2 cellular contexts compared by ENCODE assay signal in the genomic region with DNA sequence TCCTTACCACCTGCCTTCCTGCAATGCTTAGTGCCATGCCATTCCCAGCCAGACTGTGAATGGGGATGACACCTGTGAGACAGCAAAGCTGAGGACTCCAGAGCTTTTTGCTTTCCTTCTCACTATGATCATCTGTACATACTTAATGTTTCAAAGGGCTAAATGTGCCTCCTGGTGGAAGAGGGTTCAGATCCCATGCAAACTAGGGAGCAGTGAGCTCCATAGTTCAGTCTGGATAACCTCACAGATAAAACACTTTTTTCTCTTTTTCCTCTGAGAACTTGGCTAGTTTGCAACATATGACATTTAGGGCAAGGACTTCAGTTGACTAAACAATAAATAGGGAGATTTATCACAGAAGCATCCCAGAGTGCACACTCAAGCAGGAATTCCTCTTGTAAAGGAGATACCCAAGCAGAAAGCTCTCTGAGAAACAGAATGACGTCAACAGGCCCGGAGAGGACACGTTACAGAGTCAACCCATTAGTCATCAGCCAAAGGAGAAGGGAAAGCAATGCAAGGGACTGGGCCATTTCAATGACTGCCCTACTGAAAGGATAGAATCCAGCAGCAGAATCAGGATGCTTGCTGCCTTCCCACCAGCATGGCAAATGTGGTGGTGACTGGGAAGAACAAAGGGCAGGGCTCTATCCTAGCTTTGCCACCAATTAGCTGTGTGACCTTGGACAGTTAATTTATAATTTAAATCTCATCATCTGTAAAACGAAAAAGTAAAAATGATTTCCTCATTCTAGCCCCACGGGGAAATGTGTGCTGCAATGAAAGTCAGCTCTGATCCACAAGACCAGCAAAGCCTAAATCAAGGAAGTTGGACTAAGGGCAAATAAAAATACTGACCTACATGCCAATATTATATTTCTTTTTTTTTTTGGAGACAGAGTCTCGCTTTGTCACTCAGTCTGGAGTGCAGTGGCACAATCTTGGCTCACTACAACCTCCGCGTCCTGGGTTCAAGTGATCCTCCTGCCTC.
TF ChIP-seq lines count a peak whose summit lies in the region.

No MANE protein-coding gene starts in this region.

TF ChIP-seq in IMR-90, 13 proteins besides CTCF, POLR2A, EP300 and RAD21 (continued from another document):
- TF ChIP-seq NFE2L2 (IDR thresholded peaks at IDR 0.05; ENCODE audit: low read depth, low read length) (no peak), CEBPB (IDR thresholded peaks at IDR 0.05; ENCODE audit: low read depth, low read length) (0 out of 2 replicates have a peak, but pooled peaks have one; percentile 39), MAZ (IDR thresholded peaks at IDR 0.05; ENCODE audit: borderline replicate concordance, low read depth, low read length) (no peak), MAFK (IDR thresholded peaks at IDR 0.05; ENCODE audit: low read depth, low read length) (peak; percentile 65), FOS (IDR thresholded peaks at IDR 0.05; ENCODE audit: low read depth, low read length) (peak; percentile 93), MXI1 (IDR thresholded peaks at IDR 0.05; ENCODE audit: borderline replicate concordance, low read depth, low read length) (no peak), BHLHE40 (IDR thresholded peaks at IDR 0.05; ENCODE audit: low read depth, low read length) (peak; percentile 50), RCOR1 (IDR thresholded peaks at IDR 0.05; ENCODE audit: insufficient replicate concordance, low read length) (no peak)
- TF ChIP-seq, protein P1, sequence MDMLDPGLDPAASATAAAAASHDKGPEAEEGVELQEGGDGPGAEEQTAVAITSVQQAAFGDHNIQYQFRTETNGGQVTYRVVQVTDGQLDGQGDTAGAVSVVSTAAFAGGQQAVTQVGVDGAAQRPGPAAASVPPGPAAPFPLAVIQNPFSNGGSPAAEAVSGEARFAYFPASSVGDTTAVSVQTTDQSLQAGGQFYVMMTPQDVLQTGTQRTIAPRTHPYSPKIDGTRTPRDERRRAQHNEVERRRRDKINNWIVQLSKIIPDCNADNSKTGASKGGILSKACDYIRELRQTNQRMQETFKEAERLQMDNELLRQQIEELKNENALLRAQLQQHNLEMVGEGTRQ (IDR thresholded peaks at IDR 0.05; ENCODE audit: low read depth, low read length): no peak
- TF ChIP-seq, protein P2, sequence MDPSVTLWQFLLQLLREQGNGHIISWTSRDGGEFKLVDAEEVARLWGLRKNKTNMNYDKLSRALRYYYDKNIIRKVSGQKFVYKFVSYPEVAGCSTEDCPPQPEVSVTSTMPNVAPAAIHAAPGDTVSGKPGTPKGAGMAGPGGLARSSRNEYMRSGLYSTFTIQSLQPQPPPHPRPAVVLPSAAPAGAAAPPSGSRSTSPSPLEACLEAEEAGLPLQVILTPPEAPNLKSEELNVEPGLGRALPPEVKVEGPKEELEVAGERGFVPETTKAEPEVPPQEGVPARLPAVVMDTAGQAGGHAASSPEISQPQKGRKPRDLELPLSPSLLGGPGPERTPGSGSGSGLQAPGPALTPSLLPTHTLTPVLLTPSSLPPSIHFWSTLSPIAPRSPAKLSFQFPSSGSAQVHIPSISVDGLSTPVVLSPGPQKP (IDR thresholded peaks at IDR 0.05; ENCODE audit: borderline replicate concordance, low read depth, low read length): no peak

TF ChIP-seq in WTC11, 78 proteins besides CTCF, POLR2A, EP300 and RAD21:
- TF ChIP-seq, protein P3, sequence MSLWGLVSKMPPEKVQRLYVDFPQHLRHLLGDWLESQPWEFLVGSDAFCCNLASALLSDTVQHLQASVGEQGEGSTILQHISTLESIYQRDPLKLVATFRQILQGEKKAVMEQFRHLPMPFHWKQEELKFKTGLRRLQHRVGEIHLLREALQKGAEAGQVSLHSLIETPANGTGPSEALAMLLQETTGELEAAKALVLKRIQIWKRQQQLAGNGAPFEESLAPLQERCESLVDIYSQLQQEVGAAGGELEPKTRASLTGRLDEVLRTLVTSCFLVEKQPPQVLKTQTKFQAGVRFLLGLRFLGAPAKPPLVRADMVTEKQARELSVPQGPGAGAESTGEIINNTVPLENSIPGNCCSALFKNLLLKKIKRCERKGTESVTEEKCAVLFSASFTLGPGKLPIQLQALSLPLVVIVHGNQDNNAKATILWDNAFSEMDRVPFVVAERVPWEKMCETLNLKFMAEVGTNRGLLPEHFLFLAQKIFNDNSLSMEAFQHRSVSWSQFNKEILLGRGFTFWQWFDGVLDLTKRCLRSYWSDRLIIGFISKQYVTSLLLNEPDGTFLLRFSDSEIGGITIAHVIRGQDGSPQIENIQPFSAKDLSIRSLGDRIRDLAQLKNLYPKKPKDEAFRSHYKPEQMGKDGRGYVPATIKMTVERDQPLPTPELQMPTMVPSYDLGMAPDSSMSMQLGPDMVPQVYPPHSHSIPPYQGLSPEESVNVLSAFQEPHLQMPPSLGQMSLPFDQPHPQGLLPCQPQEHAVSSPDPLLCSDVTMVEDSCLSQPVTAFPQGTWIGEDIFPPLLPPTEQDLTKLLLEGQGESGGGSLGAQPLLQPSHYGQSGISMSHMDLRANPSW (CRISPR knock-in tag; conservative IDR thresholded peaks at IDR 0.05; ENCODE audit: low read depth): no peak
- TF ChIP-seq NFYB (CRISPR knock-in tag; conservative IDR thresholded peaks at IDR 0.05; ENCODE audit: low read depth): no peak
- TF ChIP-seq SOX15 (CRISPR knock-in tag; IDR thresholded peaks at IDR 0.05): no peak
- no peak for TF ChIP-seq TP53 (CRISPR knock-in tag; IDR thresholded peaks at IDR 0.05)
- TF ChIP-seq, protein P4, sequence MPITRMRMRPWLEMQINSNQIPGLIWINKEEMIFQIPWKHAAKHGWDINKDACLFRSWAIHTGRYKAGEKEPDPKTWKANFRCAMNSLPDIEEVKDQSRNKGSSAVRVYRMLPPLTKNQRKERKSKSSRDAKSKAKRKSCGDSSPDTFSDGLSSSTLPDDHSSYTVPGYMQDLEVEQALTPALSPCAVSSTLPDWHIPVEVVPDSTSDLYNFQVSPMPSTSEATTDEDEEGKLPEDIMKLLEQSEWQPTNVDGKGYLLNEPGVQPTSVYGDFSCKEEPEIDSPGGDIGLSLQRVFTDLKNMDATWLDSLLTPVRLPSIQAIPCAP (CRISPR knock-in tag; IDR thresholded peaks at IDR 0.05): no peak
- TF ChIP-seq TEAD4 (CRISPR knock-in tag; IDR thresholded peaks at IDR 0.05): no peak
- no peak for TF ChIP-seq KAT7 (CRISPR knock-in tag; IDR thresholded peaks at IDR 0.05; ENCODE audit: borderline replicate concordance)
- TF ChIP-seq, protein P5, sequence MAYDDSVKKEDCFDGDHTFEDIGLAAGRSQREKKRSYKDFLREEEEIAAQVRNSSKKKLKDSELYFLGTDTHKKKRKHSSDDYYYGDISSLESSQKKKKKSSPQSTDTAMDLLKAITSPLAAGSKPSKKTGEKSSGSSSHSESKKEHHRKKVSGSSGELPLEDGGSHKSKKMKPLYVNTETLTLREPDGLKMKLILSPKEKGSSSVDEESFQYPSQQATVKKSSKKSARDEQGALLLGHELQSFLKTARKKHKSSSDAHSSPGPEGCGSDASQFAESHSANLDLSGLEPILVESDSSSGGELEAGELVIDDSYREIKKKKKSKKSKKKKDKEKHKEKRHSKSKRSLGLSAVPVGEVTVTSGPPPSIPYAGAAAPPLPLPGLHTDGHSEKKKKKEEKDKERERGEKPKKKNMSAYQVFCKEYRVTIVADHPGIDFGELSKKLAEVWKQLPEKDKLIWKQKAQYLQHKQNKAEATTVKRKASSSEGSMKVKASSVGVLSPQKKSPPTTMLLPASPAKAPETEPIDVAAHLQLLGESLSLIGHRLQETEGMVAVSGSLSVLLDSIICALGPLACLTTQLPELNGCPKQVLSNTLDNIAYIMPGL (CRISPR knock-in tag; IDR thresholded peaks at IDR 0.05): no peak
- TF ChIP-seq, protein P6, sequence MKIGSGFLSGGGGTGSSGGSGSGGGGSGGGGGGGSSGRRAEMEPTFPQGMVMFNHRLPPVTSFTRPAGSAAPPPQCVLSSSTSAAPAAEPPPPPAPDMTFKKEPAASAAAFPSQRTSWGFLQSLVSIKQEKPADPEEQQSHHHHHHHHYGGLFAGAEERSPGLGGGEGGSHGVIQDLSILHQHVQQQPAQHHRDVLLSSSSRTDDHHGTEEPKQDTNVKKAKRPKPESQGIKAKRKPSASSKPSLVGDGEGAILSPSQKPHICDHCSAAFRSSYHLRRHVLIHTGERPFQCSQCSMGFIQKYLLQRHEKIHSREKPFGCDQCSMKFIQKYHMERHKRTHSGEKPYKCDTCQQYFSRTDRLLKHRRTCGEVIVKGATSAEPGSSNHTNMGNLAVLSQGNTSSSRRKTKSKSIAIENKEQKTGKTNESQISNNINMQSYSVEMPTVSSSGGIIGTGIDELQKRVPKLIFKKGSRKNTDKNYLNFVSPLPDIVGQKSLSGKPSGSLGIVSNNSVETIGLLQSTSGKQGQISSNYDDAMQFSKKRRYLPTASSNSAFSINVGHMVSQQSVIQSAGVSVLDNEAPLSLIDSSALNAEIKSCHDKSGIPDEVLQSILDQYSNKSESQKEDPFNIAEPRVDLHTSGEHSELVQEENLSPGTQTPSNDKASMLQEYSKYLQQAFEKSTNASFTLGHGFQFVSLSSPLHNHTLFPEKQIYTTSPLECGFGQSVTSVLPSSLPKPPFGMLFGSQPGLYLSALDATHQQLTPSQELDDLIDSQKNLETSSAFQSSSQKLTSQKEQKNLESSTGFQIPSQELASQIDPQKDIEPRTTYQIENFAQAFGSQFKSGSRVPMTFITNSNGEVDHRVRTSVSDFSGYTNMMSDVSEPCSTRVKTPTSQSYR (CRISPR knock-in tag; IDR thresholded peaks at IDR 0.05): no peak
- TF ChIP-seq NR3C1 (CRISPR knock-in tag; conservative IDR thresholded peaks at IDR 0.05; ENCODE audit: low read depth): no peak
- no peak for TF ChIP-seq GABPB1 (CRISPR knock-in tag; IDR thresholded peaks at IDR 0.05)
- no peak for TF ChIP-seq IRF2 (CRISPR knock-in tag; IDR thresholded peaks at IDR 0.05; ENCODE audit: borderline replicate concordance, low read depth)
- TF ChIP-seq, protein P7, sequence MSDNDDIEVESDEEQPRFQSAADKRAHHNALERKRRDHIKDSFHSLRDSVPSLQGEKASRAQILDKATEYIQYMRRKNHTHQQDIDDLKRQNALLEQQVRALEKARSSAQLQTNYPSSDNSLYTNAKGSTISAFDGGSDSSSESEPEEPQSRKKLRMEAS (CRISPR knock-in tag; IDR thresholded peaks at IDR 0.05): no peak
- TF ChIP-seq JUN (CRISPR knock-in tag; IDR thresholded peaks at IDR 0.05): no peak
- TF ChIP-seq TCF7 (CRISPR knock-in tag; IDR thresholded peaks at IDR 0.05; ENCODE audit: low read depth): no peak
- no peak for TF ChIP-seq ZNF317 (CRISPR knock-in tag; IDR thresholded peaks at IDR 0.05; ENCODE audit: borderline replicate concordance, low read depth)
- TF ChIP-seq CREB1 (CRISPR knock-in tag; IDR thresholded peaks at IDR 0.05): no peak
- TF ChIP-seq, protein P8, sequence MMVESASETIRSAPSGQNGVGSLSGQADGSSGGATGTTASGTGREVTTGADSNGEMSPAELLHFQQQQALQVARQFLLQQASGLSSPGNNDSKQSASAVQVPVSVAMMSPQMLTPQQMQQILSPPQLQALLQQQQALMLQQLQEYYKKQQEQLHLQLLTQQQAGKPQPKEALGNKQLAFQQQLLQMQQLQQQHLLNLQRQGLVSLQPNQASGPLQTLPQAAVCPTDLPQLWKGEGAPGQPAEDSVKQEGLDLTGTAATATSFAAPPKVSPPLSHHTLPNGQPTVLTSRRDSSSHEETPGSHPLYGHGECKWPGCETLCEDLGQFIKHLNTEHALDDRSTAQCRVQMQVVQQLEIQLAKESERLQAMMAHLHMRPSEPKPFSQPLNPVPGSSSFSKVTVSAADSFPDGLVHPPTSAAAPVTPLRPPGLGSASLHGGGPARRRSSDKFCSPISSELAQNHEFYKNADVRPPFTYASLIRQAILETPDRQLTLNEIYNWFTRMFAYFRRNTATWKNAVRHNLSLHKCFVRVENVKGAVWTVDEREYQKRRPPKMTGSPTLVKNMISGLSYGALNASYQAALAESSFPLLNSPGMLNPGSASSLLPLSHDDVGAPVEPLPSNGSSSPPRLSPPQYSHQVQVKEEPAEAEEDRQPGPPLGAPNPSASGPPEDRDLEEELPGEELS (CRISPR knock-in tag; IDR thresholded peaks at IDR 0.05): no peak
- TF ChIP-seq GTF2I (CRISPR knock-in tag; conservative IDR thresholded peaks at IDR 0.05): no peak
